18 cellular contexts compared by ENCODE assay signal in the genomic region with DNA sequence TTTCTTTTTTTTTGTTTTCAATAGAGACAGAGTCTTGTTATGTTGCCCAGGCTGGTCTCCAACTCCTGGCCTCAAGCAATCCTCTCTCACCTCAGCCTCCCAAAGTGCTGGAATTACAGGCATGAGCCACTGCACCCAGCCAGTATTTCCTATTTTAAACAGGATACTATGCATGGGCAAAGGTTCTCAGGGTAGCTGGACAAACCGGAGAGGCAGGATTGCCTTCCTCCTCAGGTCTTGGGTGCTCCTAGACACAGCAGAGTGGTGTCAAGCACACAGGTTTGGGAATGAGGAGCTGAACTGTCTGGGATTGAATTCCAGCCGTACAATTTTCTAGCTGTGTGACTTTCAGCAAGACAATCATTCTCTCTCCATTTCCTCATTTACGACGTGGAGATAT. TPM values are rescaled to one million over a fixed set of nuclear protein-coding genes. Genes with fewer than 3 reads are reported as not detected.
DNase-seq lines count a peak whose midpoint lies in the region; ATAC-seq and TF ChIP-seq lines count a peak whose summit lies in the region.
"Had no signal": no experiment of that assay in that cellular context is flagged by ENCODE, and none has a peak within 500 bp of the region (broad histone marks: within the 10 kb centered on the region; RNA-seq: fewer than 3 reads in every experiment).

No MANE protein-coding gene starts in this region.

- POLR2A ChIA-PET in A673 (lab: Charles Lee; ENCODE audit: low non-redundant PET) = no interaction called here

- H3K27me3 ChIP-seq in A673 (replicated peaks; ENCODE audit: insufficient read depth, low read depth, low read length, poor library complexity) = no peaks in the 10 kb centered on the region
- H3K27me3 ChIP-seq: BLaER1 treated with 17β-estradiol and CSF1 and Interleukin-3, amounts not matched to agents 10 nM and 100 nM had no signal

- H3K4me3 ChIP-seq in mucosa of descending colon = no peak overlapping the region
- no peak overlapping the region for H3K4me3 ChIP-seq in A673 (ENCODE audit: low read depth, low read length, poor library complexity, severe bottlenecking)
- H3K4me3 ChIP-seq: BLaER1 treated with 17β-estradiol and CSF1 and Interleukin-3, amounts not matched to agents 10 nM and 100 nM; HAP-1 had no signal

- no TSS peak for BruUV-seq in A673 (replicated peaks; lab: Mats Ljungman, UMichigan)

- H3K27ac ChIP-seq in C4-2B (peak overlapping the region; percentile 42), VCaP (peak overlapping the region; percentile 66), A673 (ENCODE audit: low read depth, low read length, poor library complexity, severe bottlenecking) (no peak overlapping the region)
- H3K27ac ChIP-seq: BLaER1 treated with 17β-estradiol and CSF1 and Interleukin-3, amounts not matched to agents 10 nM and 100 nM had no signal

- ATAC-seq in mucosa of descending colon = peak; percentile 51
- no peak for ATAC-seq in left lobe of liver
- ATAC-seq: HepG2 had no signal

- CTCF ChIA-PET in A673 (lab: Charles Lee) = no interaction called here

- peak; percentile 77 for DNase-seq in ELF-1 (ENCODE audit: low read depth, low spot score)
- peak in 1 of 3 donors; percentile 14 for DNase-seq in mucosa of descending colon
- DNase-seq in stimulated activated naive CD4-positive, alpha-beta T cell (lab: John Stamatoyannopoulos, UW) = no peak
- DNase-seq in left lobe of liver (ENCODE audit: low spot score) = no peak
- no peak for DNase-seq in A673 (ENCODE audit: low spot score)
- no peak for DNase-seq in stimulated activated CD4-positive, alpha-beta T cell treated with anti-CD3 and anti-CD28 coated beads, Interleukin-1b, Interleukin-23, amount 100 ng/mL, for 48 hours
- DNase-seq: 8988T; CD4-positive, CD25-positive, alpha-beta regulatory T cell; CD8-positive, alpha-beta memory T cell; COR-L47; DMS153; DMS79; GF-D8 had no signal

- TF ChIP-seq CTCF in C4-2B (conservative IDR thresholded peaks at IDR 0.05) = no peak
- no peak for TF ChIP-seq CTCF in VCaP (conservative IDR thresholded peaks at IDR 0.05)
- no peak for TF ChIP-seq CTCF in mucosa of descending colon (IDR thresholded peaks at IDR 0.05)
- TF ChIP-seq CTCF in A673 (conservative IDR thresholded peaks at IDR 0.05; ENCODE audit: low read depth, low read length) = no peak

- H3K4me1 ChIP-seq in mucosa of descending colon (ENCODE audit: low read depth) = no peaks in the 10 kb centered on the region
- H3K4me1 ChIP-seq in A673 (ENCODE audit: insufficient read depth, low read length, poor library complexity, severe bottlenecking) = no peaks in the 10 kb centered on the region
- H3K4me1 ChIP-seq: BLaER1 treated with 17β-estradiol and CSF1 and Interleukin-3, amounts not matched to agents 10 nM and 100 nM; HAP-1 had no signal

- intact Hi-C loops in mucosa of descending colon (cut with DNase I, micrococcal nuclease) = no loop called here
- intact Hi-C loops in A673 (cut with micrococcal nuclease; ENCODE audit: unreplicated experiment) = no loop called here

- no peaks in the 10 kb centered on the region for H3K9me3 ChIP-seq in mucosa of descending colon
- H3K9me3 ChIP-seq in A673 (ENCODE audit: low read depth, low read length, poor library complexity, severe bottlenecking) = no peaks in the 10 kb centered on the region
- H3K9me3 ChIP-seq: HAP-1 had no signal

- H3K36me3 ChIP-seq in mucosa of descending colon (ENCODE audit: low read depth) (no peaks in the 10 kb centered on the region), A673 (ENCODE audit: insufficient read depth, low read length, poor library complexity, severe bottlenecking) (no peaks in the 10 kb centered on the region)
- H3K36me3 ChIP-seq: BLaER1 treated with 17β-estradiol and CSF1 and Interleukin-3, amounts not matched to agents 10 nM and 100 nM; HAP-1 had no signal

RNA-seq across cellular contexts. Expression of a gene that starts 22.9 kb away (rescaled TPM):
- total RNA-seq in mucosa of descending colon (100 to 1,000 TPM; 197 to 281 (median 260) TPM), left lobe of liver (85.2 TPM), A673 (2021) (720 and 746 TPM in 2 replicates)

RNA-seq across cellular contexts. Expression of a gene that starts 51.8 kb away (rescaled TPM):
- total RNA-seq in mucosa of descending colon (10 to 100 TPM; 18.9 to 37.7 (median 32.3) TPM), left lobe of liver (13.4 TPM), A673 (2021) (48.0 and 59.0 TPM in 2 replicates)
